17 cellular contexts compared by ENCODE assay signal in the genomic region with DNA sequence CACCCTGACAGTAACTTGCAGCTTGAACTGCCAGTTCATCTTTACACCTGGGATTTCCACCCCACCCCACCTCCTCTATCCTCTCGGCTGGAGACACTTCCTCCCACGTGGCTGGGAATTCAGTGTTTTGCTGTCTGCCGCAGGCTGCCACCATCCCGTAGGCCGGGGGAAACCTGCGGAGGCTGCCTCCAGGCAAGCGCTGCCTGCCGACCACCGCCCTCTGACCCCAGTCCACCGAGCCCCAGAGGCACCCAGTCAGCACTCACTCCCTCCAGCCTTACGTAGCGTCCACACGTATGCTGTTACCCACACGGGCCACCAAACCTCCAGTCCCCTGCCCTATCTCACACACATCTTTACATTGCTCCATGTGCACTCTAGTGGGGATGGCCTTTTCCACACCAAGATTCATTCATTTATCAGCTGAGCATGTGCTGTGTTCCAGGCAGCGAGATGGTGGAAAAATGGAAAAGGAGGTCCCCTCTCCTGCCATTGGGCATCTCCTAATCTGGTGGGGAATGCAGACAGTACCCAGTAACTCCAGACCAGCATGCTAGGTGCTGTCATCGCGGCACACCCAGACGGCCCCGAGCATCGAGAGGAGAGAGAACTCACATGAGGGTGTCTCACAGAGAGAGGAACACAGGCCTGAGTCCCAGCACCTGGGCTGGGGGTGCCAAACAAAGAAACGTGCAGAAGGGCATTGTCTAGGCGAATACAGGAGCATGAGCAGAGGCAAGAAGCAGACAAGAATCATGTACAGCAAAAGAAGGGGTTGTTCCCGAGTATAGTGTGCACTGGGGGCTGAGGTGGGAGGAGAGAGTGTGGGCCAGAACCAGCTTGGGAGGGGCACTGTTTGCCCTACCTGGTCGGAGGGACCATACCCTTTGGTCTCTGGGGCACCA.
DNase-seq lines count a peak whose midpoint lies in the region; ATAC-seq and TF ChIP-seq lines count a peak whose summit lies in the region.
"Had no signal": no experiment of that assay in that cellular context is flagged by ENCODE, and none has a peak within 500 bp of the region (broad histone marks: within the 10 kb centered on the region; RNA-seq: fewer than 3 reads in every experiment).

No MANE protein-coding gene starts in this region.

- H3K4me2 ChIP-seq in IMR-90 (ENCODE audit: low read depth, low read length) (no peak overlapping the region), osteoblast (ENCODE audit: insufficient read depth, low read length) (no peak overlapping the region)

- H3K18ac ChIP-seq in IMR-90 (ENCODE audit: low read depth, low read length): no peak overlapping the region

- peaks cover 50% of the 10 kb centered on the region for H3K9me1 ChIP-seq in IMR-90 (ENCODE audit: insufficient read depth, low read length)

- H4K5ac ChIP-seq in IMR-90 (ENCODE audit: low read depth, low read length): no peak overlapping the region

- H2AFZ ChIP-seq in IMR-90 (replicated peaks; ENCODE audit: low read length, poor library complexity) (no peak overlapping the region), osteoblast (ENCODE audit: low read length) (no peak overlapping the region)

- H3K36me3 Mint-ChIP-seq in CD8-positive, alpha-beta memory T cell: no peaks in the 10 kb centered on the region
- H3K36me3 Mint-ChIP-seq in dendritic cell treated with granulocyte-macrophage colony-stimulating factor and Interleukin-4, amounts not matched to agents 40 ng/mL and 50 ng/mL, for 4 days (ENCODE audit: low read depth): peaks cover 23% of the 10 kb centered on the region

- no peak overlapping the region for H2AK9ac ChIP-seq in IMR-90 (replicated peaks; ENCODE audit: low read depth, low read length, poor library complexity)

- H4K91ac ChIP-seq in IMR-90 (ENCODE audit: insufficient read depth, low read depth, low read length): no peak overlapping the region

- no peak overlapping the region for H3K4me3 ChIP-seq in CD8-positive, alpha-beta memory T cell (ENCODE audit: low read length)
- H3K4me3 ChIP-seq in IMR-90 (ENCODE audit: insufficient read depth, low read depth, low read length): no peak overlapping the region
- no peak overlapping the region for H3K4me3 ChIP-seq in osteoblast (ENCODE audit: insufficient read depth, low read length)
- H3K4me3 ChIP-seq: dorsolateral prefrontal cortex, pancreas had no signal

- TF ChIP-seq POLR2A in IMR-90 (IDR thresholded peaks at IDR 0.05; ENCODE audit: low read depth, low read length): no peak

- dilution Hi-C loops in IMR-90 (cut with HindIII; ENCODE audit: low sequenced_read_pairs, unreplicated experiment): no loop called here

- peaks cover 24 to 88% of the 10 kb centered on the region in 2 experiments for H3K79me1 ChIP-seq in IMR-90 (ENCODE audit: low read depth in 1 of 2, low read length in 2 of 2)

- H3K4ac ChIP-seq in IMR-90 (ENCODE audit: low read depth, low read length): no peak overlapping the region

- TF ChIP-seq CTCF in IMR-90 (conservative IDR thresholded peaks at IDR 0.05; ENCODE audit: low read depth, low read length): no peak
- TF ChIP-seq CTCF in osteoblast (IDR thresholded peaks at IDR 0.05; ENCODE audit: extremely low read depth, low read depth, low read length): no peak

- H3K27ac Mint-ChIP-seq in CD8-positive, alpha-beta memory T cell: peak overlapping the region in 5 of 8 donors; percentile 13 to 92 (median 77)
- H3K27ac Mint-ChIP-seq in dendritic cell treated with granulocyte-macrophage colony-stimulating factor and Interleukin-4, amounts not matched to agents 40 ng/mL and 50 ng/mL, for 4 days: peak overlapping the region; percentile 80

- WGBS in IMR-90 (ENCODE audit: extremely low coverage in 2 of 2, insufficient read length in 1 of 2), 2 experiments: 90% methylated on average over 18 of the region's 24 CpGs; no CpG with 5 or more reads in 1 of the 2 experiments

- H3K4me3 Mint-ChIP-seq in CD8-positive, alpha-beta memory T cell: peak overlapping the region in 3 of 7 donors; percentile 2 to 81 (median 32)
- peak overlapping the region; percentile 39 for H3K4me3 Mint-ChIP-seq in dendritic cell treated with granulocyte-macrophage colony-stimulating factor and Interleukin-4, amounts not matched to agents 40 ng/mL and 50 ng/mL, for 4 days

- no peak overlapping the region for H2BK5ac ChIP-seq in IMR-90 (ENCODE audit: low read depth, low read length, poor library complexity, severe bottlenecking)

- POLR2A ChIA-PET in CD8-positive, alpha-beta memory T cell (lab: Charles Lee): no interaction called here
- POLR2A ChIA-PET in IMR-90 (lab: Charles Lee; ENCODE audit: unreplicated experiment): interaction anchor here (0.6 kb wide), 2 partner anchors 9 kb away, joined by 3 to 5 read pairs; no protein-coding TSS in a partner anchor

- H3K23ac ChIP-seq in IMR-90 (ENCODE audit: low read depth, low read length): no peak overlapping the region

- H3K79me2 ChIP-seq in osteoblast (ENCODE audit: insufficient read depth, low read length): peaks cover 11% of the 10 kb centered on the region

- H4K20me1 ChIP-seq in IMR-90 (ENCODE audit: insufficient read depth, low read length) (peaks cover 43% of the 10 kb centered on the region), osteoblast (ENCODE audit: insufficient read depth, low read length) (no peaks in the 10 kb centered on the region)

- no peak overlapping the region for H3K9ac ChIP-seq in IMR-90 (ENCODE audit: low read depth, low read length)

- 0 out of 2 replicates have a peak overlapping the region, but pooled peaks have one; percentile 8 for H2AK5ac ChIP-seq in IMR-90 (ENCODE audit: low read depth, low read length)

- TF ChIP-seq RAD21 in IMR-90 (IDR thresholded peaks at IDR 0.05; ENCODE audit: low read length): no peak

- no peak overlapping the region for H2BK120ac ChIP-seq in IMR-90 (ENCODE audit: low read depth, low read length)

- in situ Hi-C loops in IMR-90 (cut with MboI; ENCODE audit: low sequenced_read_pairs): loop anchor here (5.0 kb wide), 1 partner anchor 158 kb away; no protein-coding TSS in a partner anchor

- H3K4me1 Mint-ChIP-seq in CD8-positive, alpha-beta memory T cell: peaks cover 17 to 36% (median 27%) of the 10 kb centered on the region in 3 donors
- peaks cover 98% of the 10 kb centered on the region for H3K4me1 Mint-ChIP-seq in dendritic cell treated with granulocyte-macrophage colony-stimulating factor and Interleukin-4, amounts not matched to agents 40 ng/mL and 50 ng/mL, for 4 days (ENCODE audit: low read depth)

- no peaks in the 10 kb centered on the region for H3K36me3 ChIP-seq in CD8-positive, alpha-beta memory T cell (ENCODE audit: insufficient read depth, low read length)
- H3K36me3 ChIP-seq in IMR-90 (ENCODE audit: control insufficient read depth, insufficient read depth, low read length) (peaks cover 37% of the 10 kb centered on the region), osteoblast (ENCODE audit: insufficient read depth, low read length) (peaks cover 22% of the 10 kb centered on the region)
- H3K36me3 ChIP-seq: pancreas had no signal

- peaks cover 0 to 1% (median 0%) of the 10 kb centered on the region in 5 donors for H3K9me3 Mint-ChIP-seq in CD8-positive, alpha-beta memory T cell
- H3K9me3 Mint-ChIP-seq in dendritic cell treated with granulocyte-macrophage colony-stimulating factor and Interleukin-4, amounts not matched to agents 40 ng/mL and 50 ng/mL, for 4 days: no peaks in the 10 kb centered on the region

- H3K27ac ChIP-seq in CD8-positive, alpha-beta memory T cell (ENCODE audit: low read depth, low read length): no peak overlapping the region
- no peak overlapping the region for H3K27ac ChIP-seq in IMR-90 (ENCODE audit: insufficient read depth, low read length)
- H3K27ac ChIP-seq in osteoblast (ENCODE audit: low read depth, low read length): no peak overlapping the region
- H3K27ac ChIP-seq: pancreas, VCaP had no signal

- no peak for ATAC-seq in IMR-90 (ENCODE audit: low read depth)
- ATAC-seq: pancreas had no signal

- no peak for DNase-seq in CD8-positive, alpha-beta memory T cell
- no peak for DNase-seq in IMR-90
- DNase-seq in osteoblast (ENCODE audit: insufficient read length, low spot score, missing footprints): peak; percentile 72
- no peak for DNase-seq in COLO829 (ENCODE audit: low spot score)
- DNase-seq in mucosa of gallbladder (ENCODE audit: low spot score): no peak
- no peak for DNase-seq in NCI-H1092 treated with DMSO at 0.1 percent for 48 hours (lab: John Stamatoyannopoulos, UW)
- no peak for DNase-seq in T-helper 9 cell
- DNase-seq: activated naive CD4-positive, alpha-beta T cell; DND-41; KG1; NCI-H1105; NCI-H748 treated with DMSO at 0.1 percent for 48 hours; small intestine had no signal

- no peak overlapping the region for H3K14ac ChIP-seq in IMR-90 (replicated peaks; ENCODE audit: low read depth, low read length)

- H3K56ac ChIP-seq in IMR-90 (ENCODE audit: extremely low read depth, insufficient read depth, low read length): no peak overlapping the region

- CTCF ChIA-PET in CD8-positive, alpha-beta memory T cell (lab: Charles Lee): interaction anchor here (1.0 to 1.5 kb wide), 3 partner anchors 78 to 129 kb away, joined by 3 to 4 read pairs (median 3); no protein-coding TSS in a partner anchor
- CTCF ChIA-PET in IMR-90 (lab: Yijun Ruan, JAX): no interaction called here

- H3K27me3 ChIP-seq in CD8-positive, alpha-beta memory T cell (ENCODE audit: insufficient read depth, low read length, poor library complexity, severe bottlenecking): no peaks in the 10 kb centered on the region
- H3K27me3 ChIP-seq in IMR-90 (ENCODE audit: control insufficient read depth, insufficient read depth, low read length) (no peaks in the 10 kb centered on the region), osteoblast (ENCODE audit: insufficient read depth, low read length) (no peaks in the 10 kb centered on the region)
- H3K27me3 ChIP-seq: dorsolateral prefrontal cortex, pancreas had no signal

- no TSS peak for BruUV-seq in IMR-90 (replicated peaks; lab: Mats Ljungman, UMichigan)

- H3K4me1 ChIP-seq in CD8-positive, alpha-beta memory T cell (ENCODE audit: insufficient read depth, low read length): peaks cover 16% of the 10 kb centered on the region
- H3K4me1 ChIP-seq in IMR-90 (ENCODE audit: control insufficient read depth, insufficient read depth, low read length) (peaks cover 40% of the 10 kb centered on the region), osteoblast (ENCODE audit: insufficient read depth, low read length) (peaks cover 45% of the 10 kb centered on the region)

- no peak overlapping the region for H2BK20ac ChIP-seq in IMR-90 (ENCODE audit: low read depth, low read length)

- no peak overlapping the region for H2BK15ac ChIP-seq in IMR-90 (ENCODE audit: low read depth, low read length)

- intact Hi-C loops in IMR-90 (cut with micrococcal nuclease): loop anchor here (5.0 kb wide), 1 partner anchor 107 kb away; no protein-coding TSS in a partner anchor
- intact Hi-C loops in dendritic cell treated with granulocyte-macrophage colony-stimulating factor and Interleukin-4, amounts not matched to agents 40 ng/mL and 50 ng/mL, for 4 days (cut with micrococcal nuclease): loop anchor here (5.0 to 10.0 kb wide), 3 partner anchors 48 to 461 kb away; no protein-coding TSS in a partner anchor

- H3K27me3 Mint-ChIP-seq in CD8-positive, alpha-beta memory T cell: no peaks in the 10 kb centered on the region
- H3K27me3 Mint-ChIP-seq in dendritic cell treated with granulocyte-macrophage colony-stimulating factor and Interleukin-4, amounts not matched to agents 40 ng/mL and 50 ng/mL, for 4 days: peaks cover 6% of the 10 kb centered on the region

- H3K9me3 ChIP-seq in CD8-positive, alpha-beta memory T cell (ENCODE audit: low read length): no peaks in the 10 kb centered on the region
- H3K9me3 ChIP-seq in IMR-90 (ENCODE audit: control insufficient read depth, insufficient read depth, low read length) (no peaks in the 10 kb centered on the region), osteoblast (ENCODE audit: low read depth, low read length) (no peaks in the 10 kb centered on the region)
- H3K9me3 ChIP-seq: pancreas had no signal

- H4K8ac ChIP-seq in IMR-90 (ENCODE audit: low read depth in 2 of 2, low read length in 2 of 2): no peak overlapping the region
